9 cellular contexts compared by ENCODE assay signal in the genomic region with DNA sequence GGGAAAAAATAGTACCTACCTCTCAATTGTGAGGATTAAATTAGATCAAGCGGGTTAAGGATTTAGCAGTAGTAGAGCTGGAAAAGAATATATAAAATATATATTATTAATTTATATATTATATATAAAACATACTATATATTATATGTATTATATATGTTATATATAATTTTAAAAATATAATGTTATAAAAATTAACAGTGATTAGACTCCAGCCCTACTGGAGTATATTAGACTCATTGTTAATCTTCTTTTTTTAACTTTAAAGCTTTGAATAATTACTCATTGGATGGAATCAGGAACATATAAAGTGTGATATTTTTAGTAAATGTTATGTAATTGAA. TPM values are rescaled to one million over a fixed set of nuclear protein-coding genes. Genes with fewer than 3 reads are reported as not detected.
A peak's percentile ranks its signal among the peaks of the same experiment; 100 is the strongest.
DNase-seq lines count a peak whose midpoint lies in the region; ATAC-seq and TF ChIP-seq lines count a peak whose summit lies in the region.
"Had no signal": no experiment of that assay in that cellular context is flagged by ENCODE, and none has a peak within 500 bp of the region (broad histone marks: within the 10 kb centered on the region; RNA-seq: fewer than 3 reads in every experiment).

No MANE protein-coding gene starts in this region.

- no peak overlapping the region for H2AK5ac ChIP-seq in mesenchymal stem cell (ENCODE audit: low read length, severe bottlenecking)

- peak overlapping the region; percentile 27 for H2BK120ac ChIP-seq in mesenchymal stem cell (ENCODE audit: low read depth, low read length)

- H3K27ac ChIP-seq in cardiac muscle cell (peak overlapping the region; percentile 95), mesenchymal stem cell (ENCODE audit: low read length, poor library complexity, severe bottlenecking) (no peak overlapping the region), transverse colon (peak overlapping the region; percentile 93 to 98 (median 96))

- peak overlapping the region; percentile 97 for H3K9ac ChIP-seq in mesenchymal stem cell (ENCODE audit: low read length)

- H3K4me2 ChIP-seq in mesenchymal stem cell (ENCODE audit: low read length, poor library complexity, severe bottlenecking) = no peak overlapping the region

- no peak for TF ChIP-seq EP300 in transverse colon (IDR thresholded peaks at IDR 0.05; ENCODE audit: low read depth)

- no peak overlapping the region for H3K18ac ChIP-seq in mesenchymal stem cell (ENCODE audit: low read depth in 1 of 2, low read length in 2 of 2)

- H3K27me3 ChIP-seq in cardiac muscle cell = peaks cover 3% of the 10 kb centered on the region
- H3K27me3 ChIP-seq in mesenchymal stem cell (ENCODE audit: control insufficient read depth in 1 of 2, insufficient read depth in 1 of 2, low read length in 2 of 2) = no peaks in the 10 kb centered on the region
- no peaks in the 10 kb centered on the region for H3K27me3 ChIP-seq in transverse colon

- no CpG with 5 or more reads among the region's 1 CpG for WGBS in mesenchymal stem cell
- WGBS in transverse colon (ENCODE audit: low coverage in 1 of 2), 2 donors = 45 to 67% methylated on average over 1 of the region's 1 CpG

- H2BK5ac ChIP-seq in mesenchymal stem cell (ENCODE audit: low read depth, low read length, poor library complexity, severe bottlenecking) = no peak overlapping the region

- no peak overlapping the region for H3K4ac ChIP-seq in mesenchymal stem cell (ENCODE audit: low read depth in 1 of 2, low read length in 2 of 2)

- H3K36me3 ChIP-seq in cardiac muscle cell (no peaks in the 10 kb centered on the region), mesenchymal stem cell (ENCODE audit: control insufficient read depth in 1 of 2, insufficient read depth in 2 of 2, low read depth in 1 of 2, low read length in 2 of 2) (peaks cover 31 to 48% of the 10 kb centered on the region in 2 experiments), transverse colon (peaks cover 0 to 12% (median 0%) of the 10 kb centered on the region in 4 donors)

- intact Hi-C loops in cardiac septum (cut with DNase I) = loop anchor here (5.0 kb wide), 1 partner anchor 225 kb away; a partner anchor contains a TSS
- intact Hi-C loops in transverse colon (cut with DNase I; ENCODE audit: low total_unique reads) = no loop called here

- H3K9me3 ChIP-seq in cardiac muscle cell (ENCODE audit: low read depth) (no peaks in the 10 kb centered on the region), mesenchymal stem cell (ENCODE audit: control insufficient read depth, low read length) (no peaks in the 10 kb centered on the region), transverse colon (no peaks in the 10 kb centered on the region)

- no peak overlapping the region for H2BK12ac ChIP-seq in mesenchymal stem cell (ENCODE audit: low read length in 2 of 2)

- no peak overlapping the region for H3K14ac ChIP-seq in mesenchymal stem cell (ENCODE audit: low read length in 2 of 2)

- H3K23ac ChIP-seq in mesenchymal stem cell (ENCODE audit: low read length in 2 of 2) = no peak overlapping the region

- TF ChIP-seq POLR2A in transverse colon (IDR thresholded peaks at IDR 0.05) = no peak

- H2BK15ac ChIP-seq in mesenchymal stem cell (ENCODE audit: low read depth, poor library complexity, severe bottlenecking) = no peak overlapping the region

- H3K4me1 ChIP-seq in cardiac muscle cell (ENCODE audit: low read depth) (no peaks in the 10 kb centered on the region), mesenchymal stem cell (ENCODE audit: control insufficient read depth, insufficient read depth, low read depth, low read length) (peaks cover 22% of the 10 kb centered on the region), transverse colon (peaks cover 7 to 42% (median 33%) of the 10 kb centered on the region in 4 donors)

- H4K91ac ChIP-seq in mesenchymal stem cell (ENCODE audit: low read length) = no peak overlapping the region

- H2AFZ ChIP-seq in mesenchymal stem cell (ENCODE audit: low read depth, low read length) = no peak overlapping the region

- DNase-seq in cardiac muscle cell (ENCODE audit: low read depth in 1 of 2, low spot score in 1 of 2) = no peak
- no peak for DNase-seq in cardiac septum (ENCODE audit: low spot score)
- no peak for DNase-seq in astrocyte of the spinal cord (ENCODE audit: low read depth, low spot score)
- DNase-seq in mesenchymal stem cell = no peak
- no peak for DNase-seq in transverse colon
- DNase-seq in stimulated activated CD4-positive, alpha-beta T cell treated with anti-CD3 and anti-CD28 coated beads, Interleukin-1b, Interleukin-23, amount 100 ng/mL, for 48 hours = no peak

- H3K79me1 ChIP-seq in mesenchymal stem cell (replicated peaks; ENCODE audit: low read length, poor library complexity, severe bottlenecking) = peaks cover 35% of the 10 kb centered on the region

- TF ChIP-seq CTCF in cardiac muscle cell (IDR thresholded peaks at IDR 0.05; ENCODE audit: low read depth, low read length) (no peak), astrocyte of the spinal cord (IDR thresholded peaks at IDR 0.05; ENCODE audit: low read depth, low read length) (no peak), transverse colon (IDR thresholded peaks at IDR 0.05) (no peak)

- ATAC-seq in GM18511 (IDR thresholded peaks at IDR 0.05; ENCODE audit: unreplicated experiment) (no peak), GM18502 (IDR thresholded peaks at IDR 0.05; ENCODE audit: poor library complexity, unreplicated experiment) (no peak)

- peak overlapping the region; percentile 87 for H4K8ac ChIP-seq in mesenchymal stem cell (ENCODE audit: low read length)

- H3K4me3 ChIP-seq in cardiac muscle cell = peak overlapping the region; percentile 74
- peak overlapping the region; percentile 94 for H3K4me3 ChIP-seq in astrocyte of the spinal cord (ENCODE audit: low read depth, low read length)
- peak overlapping the region in 1 of 2 experiments; percentile 86 for H3K4me3 ChIP-seq in mesenchymal stem cell (ENCODE audit: insufficient read depth in 1 of 2, low read depth in 1 of 2, low read length in 2 of 2)
- H3K4me3 ChIP-seq in transverse colon = peak overlapping the region in 1 of 4 donors; percentile 58

- in situ Hi-C loops in astrocyte of the spinal cord (cut with HindIII; ENCODE audit: low sequenced_read_pairs) = no loop called here
- in situ Hi-C loops in transverse colon (cut with MboI; ENCODE audit: low pct_ligation_motif_present in 1 of 4, low pct_unique_long_range_greater_than_20kb in 1 of 4, low sequenced_read_pairs in 3 of 4) = no loop called here

RNA-seq across cellular contexts. Expression of a gene that starts 0.4 kb away (rescaled TPM):
- total RNA-seq in cardiac muscle cell = 37.9 and 57.8 TPM in 2 replicates
- polyA plus RNA-seq in cardiac muscle cell = 81.5 and 91.2 TPM in 2 replicates
- 81.4 TPM for total RNA-seq in cardiac septum
- polyA plus RNA-seq in mesenchymal stem cell (2013, experiment 1 of 2) = 54.1 TPM
- polyA plus RNA-seq in mesenchymal stem cell (2013, experiment 2 of 2) = 56.4 TPM
- total RNA-seq in transverse colon = 10 to 100 TPM; 38.0 to 72.2 (median 52.1) TPM

RNA-seq across cellular contexts. Expression of a gene that starts 0.6 kb away (rescaled TPM):
- total RNA-seq in cardiac muscle cell = 39.9 and 49.4 TPM in 2 replicates
- 29.4 and 34.3 TPM in 2 replicates for polyA plus RNA-seq in cardiac muscle cell
- total RNA-seq in cardiac septum = 12.5 TPM
- polyA plus RNA-seq in mesenchymal stem cell (2013, experiment 1 of 2) = 12.8 TPM
- 13.3 TPM for polyA plus RNA-seq in mesenchymal stem cell (2013, experiment 2 of 2)
- 100 to 1,000 TPM in 2 of 4 donors, 10 to 100 TPM in 2; 24.0 to 284 (median 95.7) TPM for total RNA-seq in transverse colon

RNA-seq across cellular contexts. Expression of a gene that starts 9.9 kb away (rescaled TPM):
- total RNA-seq in cardiac muscle cell = not detected in 2 replicates
- not detected in 2 replicates for polyA plus RNA-seq in cardiac muscle cell
- total RNA-seq in cardiac septum = not detected
- polyA plus RNA-seq in mesenchymal stem cell (2013, experiment 1 of 2) = not detected
- polyA plus RNA-seq in mesenchymal stem cell (2013, experiment 2 of 2) = not detected
- not detected for total RNA-seq in transverse colon
- total RNA-seq: T-helper 2 cell treated with Interferon-gamma antibody and Interleukin-4, amounts not matched to agents 100 ng/mL and 5 ng/mL, for 36 hours had no signal

RNA-seq across cellular contexts. Expression of a gene that starts 24.1 kb away (rescaled TPM):
- total RNA-seq in cardiac muscle cell (4.9 and 6.9 TPM in 2 replicates), cardiac septum (0.38 TPM), transverse colon (1 to 10 TPM in 2 of 4 donors, under 1 TPM in 1, not detected in 1; 0.60 to 6.1 (median 2.9) TPM)
- 4.8 and 7.4 TPM in 2 replicates for polyA plus RNA-seq in cardiac muscle cell
- polyA plus RNA-seq in mesenchymal stem cell (2013, experiment 1 of 2) = not detected
- polyA plus RNA-seq in mesenchymal stem cell (2013, experiment 2 of 2) = not detected

RNA-seq across cellular contexts. Expression of a gene that starts 53.9 kb away (rescaled TPM):
- total RNA-seq in cardiac muscle cell (2.8 and 5.2 TPM in 2 replicates), cardiac septum (not detected), transverse colon (100 to 1,000 TPM; 234 to 894 (median 282) TPM)
- polyA plus RNA-seq in cardiac muscle cell = 3.0 and 5.0 TPM in 2 replicates
- not detected for polyA plus RNA-seq in mesenchymal stem cell (2013, experiment 1 of 2)
- polyA plus RNA-seq in mesenchymal stem cell (2013, experiment 2 of 2) = not detected
